In the genomic region with DNA sequence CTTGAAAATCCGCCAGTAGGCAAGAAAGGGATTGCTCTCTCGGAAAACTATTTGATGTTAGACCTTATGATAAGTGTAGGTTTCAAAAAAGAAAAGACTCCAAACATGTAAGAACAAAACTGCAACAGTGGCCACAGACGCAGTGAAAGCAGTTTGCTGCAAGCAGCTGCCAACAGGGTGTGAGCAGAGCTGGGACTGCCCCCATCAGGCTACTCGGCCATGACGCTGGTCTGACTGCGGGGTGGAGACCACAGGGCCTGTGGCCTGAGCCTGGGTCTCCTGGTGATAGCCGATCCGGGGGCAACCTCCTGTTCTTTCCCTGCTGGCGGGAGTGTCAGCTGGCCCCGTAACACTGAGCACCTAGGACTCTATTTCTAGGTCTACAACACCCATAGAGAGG, we compare ENCODE assay signal across 14 cellular contexts.
DNase-seq lines count a peak whose midpoint lies in the region; ATAC-seq and TF ChIP-seq lines count a peak whose summit lies in the region.
"Had no signal": no experiment of that assay in that cellular context is flagged by ENCODE, and none has a peak within 500 bp of the region (broad histone marks: within the 10 kb centered on the region; RNA-seq: fewer than 3 reads in every experiment).

No MANE protein-coding gene starts in this region.

- H3K36me3 ChIP-seq in HAP-1 (replicated peaks) = peaks cover 35% of the 10 kb centered on the region

- no peak for TF ChIP-seq CTCF in foreskin fibroblast (IDR thresholded peaks at IDR 0.05; ENCODE audit: low read depth, low read length)

- in situ Hi-C loops in HAP-1 (cut with MboI; ENCODE audit: low sequenced_read_pairs) = no loop called here

- DNase-seq in Ammon's horn (ENCODE audit: low spot score) (peak; percentile 65), head of caudate nucleus (peak in 35 of 42 donors; percentile 26 to 82 (median 56)), HAP-1 (ENCODE audit: low spot score in 2 of 2) (no peak), NCI-H2196 (lab: John Stamatoyannopoulos, UW; ENCODE audit: unreplicated experiment) (no peak), foreskin fibroblast (no peak)
- DNase-seq: activated effector memory CD4-positive, alpha-beta T cell treated with Interleukin-2 at 50 U/mL for 16 hours; COR-L47; NCI-H2171 treated with DMSO at 0.1 percent for 48 hours; PC-9; retina; T-helper 17 cell had no signal

- H3K27me3 ChIP-seq in HAP-1 (ENCODE audit: low read depth) = no peaks in the 10 kb centered on the region

- intact Hi-C loops in head of caudate nucleus (cut with DNase I) = no loop called here

- no peaks in the 10 kb centered on the region for H3K9me3 ChIP-seq in HAP-1

- peak; percentile 74 for ATAC-seq in GM19043 (IDR thresholded peaks at IDR 0.05; ENCODE audit: low read depth, unreplicated experiment)
- peak; percentile 93 for ATAC-seq in HG03095 (IDR thresholded peaks at IDR 0.05; ENCODE audit: unreplicated experiment)
- no peak for ATAC-seq in GM21381 (IDR thresholded peaks at IDR 0.05; ENCODE audit: unreplicated experiment)
- ATAC-seq: T-helper 17 cell had no signal

- no peak overlapping the region for H3K4me3 ChIP-seq in HAP-1
- no peak overlapping the region for H3K4me3 ChIP-seq in foreskin fibroblast (ENCODE audit: low read depth in 1 of 2, low read length in 2 of 2)
- H3K4me3 ChIP-seq: PC-9 had no signal

- no peaks in the 10 kb centered on the region for H3K4me1 ChIP-seq in HAP-1

Comparison
In these comparisons a context has a peak if more than half of its experiments do, and no peak if none do; other contexts are left out.
1. DNase-seq: peak in Ammon's horn (single experiment) and head of caudate nucleus (35 of 42); none in HAP-1 (0 of 2), NCI-H2196 (single experiment) and foreskin fibroblast (0 of 2).